In genomic region chr12:120071493-120072020, GRCh38 we compare ENCODE assay signal across 18 cellular contexts. TPM values are rescaled to one million over a fixed set of nuclear protein-coding genes. Genes with fewer than 3 reads are reported as not detected.
DNase-seq lines count a peak whose midpoint lies in the region; ATAC-seq and TF ChIP-seq lines count a peak whose summit lies in the region.
"Had no signal": no experiment of that assay in that cellular context is flagged by ENCODE, and none has a peak within 500 bp of the region (broad histone marks: within the 10 kb centered on the region; RNA-seq: fewer than 3 reads in every experiment).

No MANE protein-coding gene starts in this region.

- H3K9me3 Mint-ChIP-seq in activated CD8-positive, alpha-beta memory T cell treated with anti-CD3 and anti-CD28 coated beads, Interleukin-2, amount 10 ng/mL, durations not matched to agents 7 days and 5 days (ENCODE audit: low read depth) = no peaks in the 10 kb centered on the region
- H3K9me3 Mint-ChIP-seq in WTC11 (no peaks in the 10 kb centered on the region), endodermal cell (no peaks in the 10 kb centered on the region)

- POLR2A ChIA-PET in WTC11 (lab: Charles Lee) = no interaction called here

- H3K4me1 ChIP-seq in endodermal cell (ENCODE audit: control insufficient read depth, insufficient read depth, low read length) = no peaks in the 10 kb centered on the region
- peaks cover 0 to 11% (median 0%) of the 10 kb centered on the region in 6 donors for H3K4me1 ChIP-seq in spleen
- H3K4me1 ChIP-seq: SJCRH30 had no signal

- H3K27ac ChIP-seq in endodermal cell (ENCODE audit: low read depth, low read length) = no peak overlapping the region
- H3K27ac ChIP-seq in spleen = no peak overlapping the region
- H3K27ac ChIP-seq: SJCRH30 had no signal

- no peaks in the 10 kb centered on the region for H3K27me3 Mint-ChIP-seq in activated CD8-positive, alpha-beta memory T cell treated with anti-CD3 and anti-CD28 coated beads, Interleukin-2, amount 10 ng/mL, durations not matched to agents 7 days and 5 days
- H3K27me3 Mint-ChIP-seq in WTC11 (ENCODE audit: low read depth) (no peaks in the 10 kb centered on the region), endodermal cell (ENCODE audit: insufficient read depth) (no peaks in the 10 kb centered on the region)

- H3K36me3 Mint-ChIP-seq in activated CD8-positive, alpha-beta memory T cell treated with anti-CD3 and anti-CD28 coated beads, Interleukin-2, amount 10 ng/mL, durations not matched to agents 7 days and 5 days = peaks cover 30% of the 10 kb centered on the region
- H3K36me3 Mint-ChIP-seq in WTC11 (no peaks in the 10 kb centered on the region), endodermal cell (ENCODE audit: low read depth) (peaks cover 4% of the 10 kb centered on the region)

- no peaks in the 10 kb centered on the region for H3K36me3 ChIP-seq in endodermal cell (ENCODE audit: control insufficient read depth, insufficient read depth, low read length)
- H3K36me3 ChIP-seq in spleen = peaks cover 0 to 22% (median 0%) of the 10 kb centered on the region in 6 donors
- H3K36me3 ChIP-seq: SJCRH30 had no signal

- H3K9me3 ChIP-seq in endodermal cell (ENCODE audit: control insufficient read depth, low read length) (no peaks in the 10 kb centered on the region), spleen (no peaks in the 10 kb centered on the region)
- H3K9me3 ChIP-seq: SJCRH30 had no signal

- peak; percentile 28 for DNase-seq in activated CD8-positive, alpha-beta memory T cell treated with anti-CD3 and anti-CD28 coated beads for 24 hours
- DNase-seq in activated CD8-positive, alpha-beta memory T cell treated with anti-CD3 and anti-CD28 coated beads, Interleukin-2, amount 10 ng/mL, durations not matched to agents 7 days and 5 days = no peak
- DNase-seq in WTC11 (ENCODE audit: low spot score) (no peak), endodermal cell (peak; percentile 29), spleen (peak; percentile 55), GM20000 (ENCODE audit: low spot score) (no peak), COLO829 (ENCODE audit: low spot score) (no peak)
- DNase-seq: H7, Kasumi-1, NCI-H1092 treated with DMSO at 0.1 percent for 48 hours, NCI-H1436, NCI-H187 treated with DMSO at 0.1 percent for 48 hours, NCI-H2171 treated with DMSO at 0.1 percent for 48 hours, NCI-H345, NCI-H510A treated with DMSO at 0.1 percent for 48 hours, NCI-H748 treated with DMSO at 0.1 percent for 48 hours, SJCRH30 had no signal

- TF ChIP-seq CTCF in WTC11 (IDR thresholded peaks at IDR 0.05) = no peak
- no peak for TF ChIP-seq CTCF in endodermal cell (conservative IDR thresholded peaks at IDR 0.05)
- TF ChIP-seq CTCF in spleen (IDR thresholded peaks at IDR 0.05 in 8 of 11, conservative IDR thresholded peaks at IDR 0.05 in 3 of 11) = no peak
- TF ChIP-seq CTCF in GM20000 (IDR thresholded peaks at IDR 0.05; ENCODE audit: extremely low read depth, missing control alignments) = no peak

- H3K4me3 ChIP-seq in endodermal cell (ENCODE audit: low read length) (no peak overlapping the region), spleen (no peak overlapping the region)
- H3K4me3 ChIP-seq: K562, SJCRH30 had no signal

- H3K4me3 Mint-ChIP-seq in activated CD8-positive, alpha-beta memory T cell treated with anti-CD3 and anti-CD28 coated beads, Interleukin-2, amount 10 ng/mL, durations not matched to agents 7 days and 5 days = no peak overlapping the region
- no peak overlapping the region for H3K4me3 Mint-ChIP-seq in WTC11
- no peak overlapping the region for H3K4me3 Mint-ChIP-seq in endodermal cell

- H3K27ac Mint-ChIP-seq in activated CD8-positive, alpha-beta memory T cell treated with anti-CD3 and anti-CD28 coated beads, Interleukin-2, amount 10 ng/mL, durations not matched to agents 7 days and 5 days = no peak overlapping the region
- H3K27ac Mint-ChIP-seq in WTC11 (peak overlapping the region; percentile 62; the same call in 1 of the 2 replicates), endodermal cell (no peak overlapping the region)

- H3K27me3 ChIP-seq in endodermal cell (ENCODE audit: control insufficient read depth, insufficient read depth, low read length, poor library complexity, severe bottlenecking) (peaks cover 21% of the 10 kb centered on the region), spleen (replicated peaks in 1 of 7) (no peaks in the 10 kb centered on the region)
- H3K27me3 ChIP-seq: SJCRH30 had no signal

- 93 to 97% methylated on average over 5 to 6 of the region's 6 CpGs for WGBS in endodermal cell (ENCODE audit: insufficient coverage in 1 of 2, insufficient read length in 1 of 2), 2 experiments
- 89 to 94% (median 91%) methylated on average over 3 to 6 of the region's 6 CpGs for WGBS in spleen, 5 donors

- no peak for ATAC-seq in activated CD8-positive, alpha-beta memory T cell treated with anti-CD3 and anti-CD28 coated beads, Interleukin-2, amount 10 ng/mL, durations not matched to agents 7 days and 5 days
- no peak for ATAC-seq in WTC11

- H3K9ac ChIP-seq in endodermal cell (ENCODE audit: extremely low read depth, low read length, poor library complexity, severe bottlenecking) = no peak overlapping the region

- TF ChIP-seq POLR2A in spleen (IDR thresholded peaks at IDR 0.05) = no peak

- CTCF ChIA-PET in activated CD8-positive, alpha-beta memory T cell treated with anti-CD3 and anti-CD28 coated beads, Interleukin-2, amount 10 ng/mL, durations not matched to agents 7 days and 5 days (lab: Charles Lee) = no interaction called here
- CTCF ChIA-PET in WTC11 (lab: Charles Lee) = interaction anchor here (0.6 to 1.4 kb wide), 2 partner anchors 14 to 16 kb away, joined by 3 to 5 read pairs; no protein-coding TSS in a partner anchor

- H3K4me1 Mint-ChIP-seq in activated CD8-positive, alpha-beta memory T cell treated with anti-CD3 and anti-CD28 coated beads, Interleukin-2, amount 10 ng/mL, durations not matched to agents 7 days and 5 days = peaks cover 7% of the 10 kb centered on the region
- H3K4me1 Mint-ChIP-seq in WTC11 (no peaks in the 10 kb centered on the region), endodermal cell (no peaks in the 10 kb centered on the region)

- intact Hi-C loops in spleen (cut with DNase I; ENCODE audit: low total_unique reads) = no loop called here

TF ChIP-seq in WTC11, 78 proteins besides CTCF, POLR2A, EP300 and RAD21:
- no peak for TF ChIP-seq HMGA2 (CRISPR knock-in tag; IDR thresholded peaks at IDR 0.05)
- no peak for TF ChIP-seq SMAD3 (CRISPR knock-in tag; IDR thresholded peaks at IDR 0.05; ENCODE audit: borderline replicate concordance)
- no peak for TF ChIP-seq ZNF219 (CRISPR knock-in tag; IDR thresholded peaks at IDR 0.05; ENCODE audit: borderline replicate concordance)
- no peak for TF ChIP-seq MXD4 (CRISPR knock-in tag; IDR thresholded peaks at IDR 0.05; ENCODE audit: borderline replicate concordance)
- TF ChIP-seq USF1 (CRISPR knock-in tag; IDR thresholded peaks at IDR 0.05) = no peak
- no peak for TF ChIP-seq SMAD4 (CRISPR knock-in tag; IDR thresholded peaks at IDR 0.05)

RNA-seq across cellular contexts. Expression of gene RAB35, which starts 45.0 kb away (rescaled TPM):
- total RNA-seq in activated CD8-positive, alpha-beta memory T cell treated with anti-CD3 and anti-CD28 coated beads, Interleukin-2, amount 10 ng/mL, durations not matched to agents 7 days and 5 days = 10 to 100 TPM; 63.7 to 81.3 TPM
- total RNA-seq in WTC11 (2021) (44.2 to 47.6 TPM (median 44.5 TPM) in 3 replicates), endodermal cell (10 to 100 TPM; 32.4 to 36.6 TPM), spleen (10 to 100 TPM; 25.7 to 69.8 (median 58.4) TPM)
- polyA plus RNA-seq in endodermal cell (2013, experiment 1 of 2) = 25.7 TPM
- 28.0 TPM for polyA plus RNA-seq in endodermal cell (2013, experiment 2 of 2)
- 10 to 100 TPM; 14.8 to 40.1 (median 16.9) TPM for polyA plus RNA-seq in spleen

Comparison
In these comparisons a context has a peak if more than half of its experiments do, and no peak if none do; other contexts are left out.
1. DNase-seq: peak in activated CD8-positive, alpha-beta memory T cell treated with anti-CD3 and anti-CD28 coated beads for 24 hours (single experiment), endodermal cell (single experiment) and spleen (single experiment); none in activated CD8-positive, alpha-beta memory T cell treated with anti-CD3 and anti-CD28 coated beads, Interleukin-2, amount 10 ng/mL, durations not matched to agents 7 days and 5 days (single experiment), WTC11 (single experiment), GM20000 (single experiment) and COLO829 (single experiment).